In the genomic region with DNA sequence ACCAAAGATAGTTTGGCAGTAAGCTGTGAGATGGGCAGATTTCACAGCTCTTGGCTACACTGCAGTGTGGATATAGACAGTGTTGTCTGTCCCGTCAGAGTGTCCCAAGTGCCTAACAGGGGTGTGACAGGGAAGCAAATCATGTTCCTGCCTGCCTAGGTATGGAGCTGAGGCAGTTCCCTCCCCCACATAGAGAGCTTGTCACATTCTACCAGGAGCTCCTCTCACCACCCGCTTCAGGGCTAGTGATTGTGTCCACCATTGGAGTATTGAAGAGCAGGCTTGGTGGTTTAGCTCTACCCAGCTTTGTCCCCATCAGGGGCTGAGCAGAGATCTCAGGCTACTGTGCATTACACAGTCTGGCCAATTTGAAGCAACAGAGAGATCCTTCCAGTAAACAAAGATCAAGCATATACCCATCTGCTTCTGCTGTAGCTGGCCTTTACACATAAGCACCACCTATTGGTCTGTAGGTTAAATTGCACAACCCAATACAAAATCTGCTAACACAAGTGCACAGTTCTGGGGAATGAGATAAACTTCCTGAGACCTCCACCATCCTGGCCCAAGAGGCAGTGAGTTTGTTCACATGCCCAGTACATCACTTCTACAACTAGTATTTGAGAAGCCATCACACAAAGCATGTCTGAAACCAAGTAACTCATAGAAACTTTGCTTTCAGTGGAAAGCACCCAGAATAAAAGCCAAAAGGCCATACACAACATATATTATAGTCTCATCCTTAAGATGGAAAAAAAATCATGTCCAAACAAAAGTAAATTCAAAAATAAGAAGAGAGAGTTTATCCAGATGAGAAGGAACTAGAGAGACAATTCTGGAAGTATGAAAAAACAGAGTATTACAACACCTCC, we compare ENCODE assay signal across 1 cellular context.
TF ChIP-seq lines count a peak whose summit lies in the region.

No MANE protein-coding gene starts in this region.

TF ChIP-seq in GM23338, 12 proteins besides CTCF, POLR2A, EP300 and RAD21 (continued from another document):
- TF ChIP-seq, protein P1, sequence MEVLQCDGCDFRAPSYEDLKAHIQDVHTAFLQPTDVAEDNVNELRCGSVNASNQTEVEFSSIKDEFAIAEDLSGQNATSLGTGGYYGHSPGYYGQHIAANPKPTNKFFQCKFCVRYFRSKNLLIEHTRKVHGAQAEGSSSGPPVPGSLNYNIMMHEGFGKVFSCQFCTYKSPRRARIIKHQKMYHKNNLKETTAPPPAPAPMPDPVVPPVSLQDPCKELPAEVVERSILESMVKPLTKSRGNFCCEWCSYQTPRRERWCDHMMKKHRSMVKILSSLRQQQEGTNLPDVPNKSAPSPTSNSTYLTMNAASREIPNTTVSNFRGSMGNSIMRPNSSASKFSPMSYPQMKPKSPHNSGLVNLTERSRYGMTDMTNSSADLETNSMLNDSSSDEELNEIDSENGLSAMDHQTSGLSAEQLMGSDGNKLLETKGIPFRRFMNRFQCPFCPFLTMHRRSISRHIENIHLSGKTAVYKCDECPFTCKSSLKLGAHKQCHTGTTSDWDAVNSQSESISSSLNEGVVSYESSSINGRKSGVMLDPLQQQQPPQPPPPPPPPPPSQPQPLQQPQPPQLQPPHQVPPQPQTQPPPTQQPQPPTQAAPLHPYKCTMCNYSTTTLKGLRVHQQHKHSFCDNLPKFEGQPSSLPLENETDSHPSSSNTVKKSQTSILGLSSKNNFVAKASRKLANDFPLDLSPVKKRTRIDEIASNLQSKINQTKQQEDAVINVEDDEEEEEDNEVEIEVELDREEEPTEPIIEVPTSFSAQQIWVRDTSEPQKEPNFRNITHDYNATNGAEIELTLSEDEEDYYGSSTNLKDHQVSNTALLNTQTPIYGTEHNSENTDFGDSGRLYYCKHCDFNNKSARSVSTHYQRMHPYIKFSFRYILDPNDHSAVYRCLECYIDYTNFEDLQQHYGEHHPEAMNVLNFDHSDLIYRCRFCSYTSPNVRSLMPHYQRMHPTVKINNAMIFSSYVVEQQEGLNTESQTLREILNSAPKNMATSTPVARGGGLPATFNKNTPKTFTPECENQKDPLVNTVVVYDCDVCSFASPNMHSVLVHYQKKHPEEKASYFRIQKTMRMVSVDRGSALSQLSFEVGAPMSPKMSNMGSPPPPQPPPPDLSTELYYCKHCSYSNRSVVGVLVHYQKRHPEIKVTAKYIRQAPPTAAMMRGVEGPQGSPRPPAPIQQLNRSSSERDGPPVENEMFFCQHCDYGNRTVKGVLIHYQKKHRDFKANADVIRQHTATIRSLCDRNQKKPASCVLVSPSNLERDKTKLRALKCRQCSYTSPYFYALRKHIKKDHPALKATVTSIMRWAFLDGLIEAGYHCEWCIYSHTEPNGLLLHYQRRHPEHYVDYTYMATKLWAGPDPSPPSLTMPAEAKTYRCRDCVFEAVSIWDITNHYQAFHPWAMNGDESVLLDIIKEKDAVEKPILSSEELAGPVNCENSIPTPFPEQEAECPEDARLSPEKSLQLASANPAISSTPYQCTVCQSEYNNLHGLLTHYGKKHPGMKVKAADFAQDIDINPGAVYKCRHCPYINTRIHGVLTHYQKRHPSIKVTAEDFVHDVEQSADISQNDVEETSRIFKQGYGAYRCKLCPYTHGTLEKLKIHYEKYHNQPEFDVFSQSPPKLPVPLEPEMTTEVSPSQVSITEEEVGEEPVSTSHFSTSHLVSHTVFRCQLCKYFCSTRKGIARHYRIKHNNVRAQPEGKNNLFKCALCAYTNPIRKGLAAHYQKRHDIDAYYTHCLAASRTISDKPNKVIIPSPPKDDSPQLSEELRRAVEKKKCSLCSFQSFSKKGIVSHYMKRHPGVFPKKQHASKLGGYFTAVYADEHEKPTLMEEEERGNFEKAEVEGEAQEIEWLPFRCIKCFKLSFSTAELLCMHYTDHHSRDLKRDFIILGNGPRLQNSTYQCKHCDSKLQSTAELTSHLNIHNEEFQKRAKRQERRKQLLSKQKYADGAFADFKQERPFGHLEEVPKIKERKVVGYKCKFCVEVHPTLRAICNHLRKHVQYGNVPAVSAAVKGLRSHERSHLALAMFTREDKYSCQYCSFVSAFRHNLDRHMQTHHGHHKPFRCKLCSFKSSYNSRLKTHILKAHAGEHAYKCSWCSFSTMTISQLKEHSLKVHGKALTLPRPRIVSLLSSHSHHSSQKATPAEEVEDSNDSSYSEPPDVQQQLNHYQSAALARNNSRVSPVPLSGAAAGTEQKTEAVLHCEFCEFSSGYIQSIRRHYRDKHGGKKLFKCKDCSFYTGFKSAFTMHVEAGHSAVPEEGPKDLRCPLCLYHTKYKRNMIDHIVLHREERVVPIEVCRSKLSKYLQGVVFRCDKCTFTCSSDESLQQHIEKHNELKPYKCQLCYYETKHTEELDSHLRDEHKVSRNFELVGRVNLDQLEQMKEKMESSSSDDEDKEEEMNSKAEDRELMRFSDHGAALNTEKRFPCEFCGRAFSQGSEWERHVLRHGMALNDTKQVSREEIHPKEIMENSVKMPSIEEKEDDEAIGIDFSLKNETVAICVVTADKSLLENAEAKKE (CRISPR knock-in tag; IDR thresholded peaks at IDR 0.05): no peak
- no peak for TF ChIP-seq CREB1 (CRISPR knock-in tag; IDR thresholded peaks at IDR 0.05; ENCODE audit: low read depth)
